Comparison of ENCODE assay signal across 9 cellular contexts in genomic region chr1:208233546-208233945, GRCh38. TPM values are rescaled to one million over a fixed set of nuclear protein-coding genes. Genes with fewer than 3 reads are reported as not detected.
DNase-seq lines count a peak whose midpoint lies in the region; ATAC-seq and TF ChIP-seq lines count a peak whose summit lies in the region.
"Had no signal": no experiment of that assay in that cellular context is flagged by ENCODE, and none has a peak within 500 bp of the region (broad histone marks: within the 10 kb centered on the region; RNA-seq: fewer than 3 reads in every experiment).

No MANE protein-coding gene starts in this region.

- peaks cover 27% of the 10 kb centered on the region for H3K9me1 ChIP-seq in IMR-90 (ENCODE audit: insufficient read depth, low read length)

- H3K4me2 ChIP-seq in IMR-90 (ENCODE audit: low read depth, low read length), result no peak overlapping the region

- H3K27me3 ChIP-seq in IMR-90 (ENCODE audit: control insufficient read depth, insufficient read depth, low read length), result no peaks in the 10 kb centered on the region
- H3K27me3 ChIP-seq in heart left ventricle, result peaks cover 0 to 4% (median 0%) of the 10 kb centered on the region in 9 donors
- H3K27me3 ChIP-seq in CD8-positive, alpha-beta T cell (ENCODE audit: insufficient read depth, low read length), result peaks cover 4% of the 10 kb centered on the region
- H3K27me3 ChIP-seq: testis had no signal

- BruUV-seq in IMR-90 (replicated peaks; lab: Mats Ljungman, UMichigan), result no TSS peak

- peak overlapping the region; percentile 57 for H2BK120ac ChIP-seq in IMR-90 (ENCODE audit: low read depth, low read length)

- in situ Hi-C loops in IMR-90 (cut with MboI; ENCODE audit: low sequenced_read_pairs), result no loop called here

- H2BK15ac ChIP-seq in IMR-90 (ENCODE audit: low read depth, low read length), result no peak overlapping the region

- CTCF ChIA-PET in IMR-90 (lab: Yijun Ruan, JAX), result interaction anchor here (1.0 to 3.1 kb wide), 2 partner anchors 18 to 211 kb away, joined by 3 to 15 read pairs; no protein-coding TSS in a partner anchor
- CTCF ChIA-PET in CD8-positive, alpha-beta T cell (lab: Charles Lee), result interaction anchor here (1.1 to 4.7 kb wide), 2 partner anchors 12 to 211 kb away, joined by 6 to 34 read pairs; partner anchors contain the start of gene PLXNA2

- peak overlapping the region; percentile 23; the same call in 1 of the 2 replicates for H2BK20ac ChIP-seq in IMR-90 (ENCODE audit: low read depth, low read length)

- H3K36me3 ChIP-seq in IMR-90 (ENCODE audit: control insufficient read depth, insufficient read depth, low read length) (no peaks in the 10 kb centered on the region), heart left ventricle (peaks cover 0 to 11% (median 3%) of the 10 kb centered on the region in 9 donors)
- no peaks in the 10 kb centered on the region for H3K36me3 ChIP-seq in CD8-positive, alpha-beta T cell (ENCODE audit: insufficient read depth, low read length)

- peaks cover 5% of the 10 kb centered on the region for H3K27me3 Mint-ChIP-seq in progenitor cell of endocrine pancreas
- H3K27me3 Mint-ChIP-seq in CD8-positive, alpha-beta T cell (ENCODE audit: low read depth), result peaks cover 39% of the 10 kb centered on the region
- peaks cover 59% of the 10 kb centered on the region for H3K27me3 Mint-ChIP-seq in activated T-cell treated with anti-CD3 and anti-CD28 coated beads, Interleukin-2, amount 50 U/mL, for 72 hours (ENCODE audit: low read depth)

- 0 out of 2 replicates have a peak overlapping the region, but pooled peaks have one; percentile 9 for H3K18ac ChIP-seq in IMR-90 (ENCODE audit: low read depth, low read length)

- TF ChIP-seq POLR2A in IMR-90 (IDR thresholded peaks at IDR 0.05; ENCODE audit: low read depth, low read length), result no peak
- TF ChIP-seq POLR2A in heart left ventricle (IDR thresholded peaks at IDR 0.05), result no peak

- no peak overlapping the region for H3K4me3 Mint-ChIP-seq in progenitor cell of endocrine pancreas (ENCODE audit: low read depth)
- no peak overlapping the region for H3K4me3 Mint-ChIP-seq in CD8-positive, alpha-beta T cell
- no peak overlapping the region for H3K4me3 Mint-ChIP-seq in activated T-cell treated with anti-CD3 and anti-CD28 coated beads, Interleukin-2, amount 50 U/mL, for 72 hours

- no peak overlapping the region for H2AK9ac ChIP-seq in IMR-90 (replicated peaks; ENCODE audit: low read depth, low read length, poor library complexity)

- 0 out of 2 replicates have a peak overlapping the region, but pooled peaks have one; percentile 42 for H3K14ac ChIP-seq in IMR-90 (replicated peaks; ENCODE audit: low read depth, low read length)

- no peak for DNase-seq in IMR-90
- DNase-seq in NCI-H774 (lab: John Stamatoyannopoulos, UW), result peak; percentile 93
- peak in 1 of 5 donors; percentile 43 for DNase-seq in heart left ventricle
- no peak for DNase-seq in progenitor cell of endocrine pancreas (ENCODE audit: low spot score, unreplicated experiment)
- no peak for DNase-seq in UCSD-AML1 (lab: John Stamatoyannopoulos, UW; ENCODE audit: unreplicated experiment)
- DNase-seq in CD8-positive, alpha-beta T cell, result no peak
- no peak for DNase-seq in activated T-cell treated with anti-CD3 and anti-CD28 coated beads, Interleukin-2, amount 50 U/mL, for 72 hours
- DNase-seq: testis had no signal

- no peaks in the 10 kb centered on the region for H3K9me3 ChIP-seq in IMR-90 (ENCODE audit: control insufficient read depth, insufficient read depth, low read length)
- H3K9me3 ChIP-seq in heart left ventricle, result no peaks in the 10 kb centered on the region
- H3K9me3 ChIP-seq in CD8-positive, alpha-beta T cell (ENCODE audit: low read length), result no peaks in the 10 kb centered on the region
- H3K9me3 ChIP-seq: testis had no signal

- H3K79me1 ChIP-seq in IMR-90 (ENCODE audit: low read depth in 1 of 2, low read length in 2 of 2), result peaks cover 0 to 56% of the 10 kb centered on the region in 2 experiments; a peak in 3 of 4 replicates

- H3K4me3 ChIP-seq in IMR-90 (ENCODE audit: insufficient read depth, low read depth, low read length) (no peak overlapping the region), heart left ventricle (no peak overlapping the region)
- H3K4me3 ChIP-seq in CD8-positive, alpha-beta T cell (ENCODE audit: low read depth, low read length), result no peak overlapping the region
- H3K4me3 ChIP-seq: testis had no signal

- H4K91ac ChIP-seq in IMR-90 (ENCODE audit: insufficient read depth, low read depth, low read length), result peak overlapping the region; percentile 17

- H3K27ac Mint-ChIP-seq in progenitor cell of endocrine pancreas, result peak overlapping the region; percentile 75
- no peak overlapping the region for H3K27ac Mint-ChIP-seq in CD8-positive, alpha-beta T cell
- H3K27ac Mint-ChIP-seq in activated T-cell treated with anti-CD3 and anti-CD28 coated beads, Interleukin-2, amount 50 U/mL, for 72 hours, result no peak overlapping the region

- H4K20me1 ChIP-seq in IMR-90 (ENCODE audit: insufficient read depth, low read length), result no peaks in the 10 kb centered on the region

- peak overlapping the region in 1 of 2 experiments; percentile 22; a peak in 1 of 4 replicates for H4K8ac ChIP-seq in IMR-90 (ENCODE audit: low read depth in 2 of 2, low read length in 2 of 2)

- no peaks in the 10 kb centered on the region for H3K9me3 Mint-ChIP-seq in progenitor cell of endocrine pancreas (ENCODE audit: low read depth)
- H3K9me3 Mint-ChIP-seq in CD8-positive, alpha-beta T cell, result no peaks in the 10 kb centered on the region
- no peaks in the 10 kb centered on the region for H3K9me3 Mint-ChIP-seq in activated T-cell treated with anti-CD3 and anti-CD28 coated beads, Interleukin-2, amount 50 U/mL, for 72 hours

- intact Hi-C loops in IMR-90 (cut with micrococcal nuclease), result no loop called here
- intact Hi-C loops in heart left ventricle (cut with DNase I), result loop anchor here in 3 of 10 donors (10.0 kb wide), 1 partner anchor 49 kb away; no protein-coding TSS in a partner anchor
- intact Hi-C loops in CD8-positive, alpha-beta T cell (cut with DNase I, micrococcal nuclease), result no loop called here

- H2AFZ ChIP-seq in IMR-90 (replicated peaks; ENCODE audit: low read length, poor library complexity), result peak overlapping the region; percentile 61

- dilution Hi-C loops in IMR-90 (cut with HindIII; ENCODE audit: low sequenced_read_pairs, unreplicated experiment), result no loop called here

- TF ChIP-seq RAD21 in IMR-90 (IDR thresholded peaks at IDR 0.05; ENCODE audit: low read length), result no peak

- H3K4me1 ChIP-seq in IMR-90 (ENCODE audit: control insufficient read depth, insufficient read depth, low read length), result peaks cover 37% of the 10 kb centered on the region
- H3K4me1 ChIP-seq in heart left ventricle, result peaks cover 6 to 98% (median 66%) of the 10 kb centered on the region in 12 donors
- peaks cover 17% of the 10 kb centered on the region for H3K4me1 ChIP-seq in CD8-positive, alpha-beta T cell (ENCODE audit: insufficient read depth, low read length)

- H2BK5ac ChIP-seq in IMR-90 (ENCODE audit: low read depth, low read length, poor library complexity, severe bottlenecking), result no peak overlapping the region

- WGBS in IMR-90 (ENCODE audit: extremely low coverage in 2 of 2, insufficient read length in 1 of 2), 2 experiments, result 57% methylated on average over 1 of the region's 5 CpGs; no CpG with 5 or more reads in 1 of the 2 experiments
- 42 to 63% (median 51%) methylated on average over 5 of the region's 5 CpGs for WGBS in heart left ventricle, 4 donors

- peak overlapping the region; percentile 52 for H3K4ac ChIP-seq in IMR-90 (ENCODE audit: low read depth, low read length)

- 0 out of 2 replicates have a peak overlapping the region, but pooled peaks have one; percentile 9 for H3K23ac ChIP-seq in IMR-90 (ENCODE audit: low read depth, low read length)

- H3K9ac ChIP-seq in IMR-90 (ENCODE audit: low read depth, low read length), result no peak overlapping the region

- H2AK5ac ChIP-seq in IMR-90 (ENCODE audit: low read depth, low read length), result peak overlapping the region; percentile 35; the same call in 1 of the 2 replicates

- ATAC-seq in IMR-90 (ENCODE audit: low read depth) (peak; percentile 9; the same call in 1 of the 2 replicates), heart left ventricle (peak; percentile 32 to 72 (median 50)), HG03025 (IDR thresholded peaks at IDR 0.05; ENCODE audit: low FRiP score, unreplicated experiment) (no peak)
- no peak for ATAC-seq in CD8-positive, alpha-beta T cell
- no peak for ATAC-seq in activated T-cell treated with anti-CD3 and anti-CD28 coated beads, Interleukin-2, amount 50 U/mL, for 72 hours (replicated peaks in 1 of 2)

- H3K27ac ChIP-seq in IMR-90 (ENCODE audit: insufficient read depth, low read length) (peak overlapping the region; percentile 2; the same call in 1 of the 2 replicates), heart left ventricle (peak overlapping the region in 7 of 12 donors; percentile 11 to 48 (median 21))
- no peak overlapping the region for H3K27ac ChIP-seq in CD8-positive, alpha-beta T cell (ENCODE audit: low read depth, low read length)
- H3K27ac ChIP-seq: testis had no signal

- POLR2A ChIA-PET in IMR-90 (lab: Charles Lee; ENCODE audit: unreplicated experiment), result no interaction called here
- POLR2A ChIA-PET in CD8-positive, alpha-beta T cell (lab: Charles Lee), result interaction anchor here (1.0 kb wide), 1 partner anchor 11 kb away, joined by 3 read pairs; the partner anchor contains the start of gene PLXNA2

- 0 out of 2 replicates have a peak overlapping the region, but pooled peaks have one; percentile 20 for H4K5ac ChIP-seq in IMR-90 (ENCODE audit: low read depth, low read length)

- no peak overlapping the region for H3K56ac ChIP-seq in IMR-90 (ENCODE audit: extremely low read depth, insufficient read depth, low read length)

- TF ChIP-seq CTCF in IMR-90 (conservative IDR thresholded peaks at IDR 0.05; ENCODE audit: low read depth, low read length) (no peak), heart left ventricle (IDR thresholded peaks at IDR 0.05) (no peak), progenitor cell of endocrine pancreas (IDR thresholded peaks at IDR 0.05; ENCODE audit: unreplicated experiment) (no peak)
- TF ChIP-seq CTCF in CD8-positive, alpha-beta T cell (IDR thresholded peaks at IDR 0.05), result no peak

- peaks cover 78% of the 10 kb centered on the region for H3K4me1 Mint-ChIP-seq in progenitor cell of endocrine pancreas (ENCODE audit: low read depth)
- peaks cover 15% of the 10 kb centered on the region for H3K4me1 Mint-ChIP-seq in CD8-positive, alpha-beta T cell (ENCODE audit: low read depth)
- peaks cover 17% of the 10 kb centered on the region for H3K4me1 Mint-ChIP-seq in activated T-cell treated with anti-CD3 and anti-CD28 coated beads, Interleukin-2, amount 50 U/mL, for 72 hours (ENCODE audit: low read depth)

- peaks cover 2% of the 10 kb centered on the region for H3K36me3 Mint-ChIP-seq in progenitor cell of endocrine pancreas (ENCODE audit: insufficient read depth)
- no peaks in the 10 kb centered on the region for H3K36me3 Mint-ChIP-seq in CD8-positive, alpha-beta T cell
- H3K36me3 Mint-ChIP-seq in activated T-cell treated with anti-CD3 and anti-CD28 coated beads, Interleukin-2, amount 50 U/mL, for 72 hours (ENCODE audit: insufficient read depth in 2 of 2), result no peaks in the 10 kb centered on the region

RNA-seq across cellular contexts. Expression of gene PLXNA2, which starts 10.6 kb away (rescaled TPM):
- total RNA-seq in IMR-90 (2012; rRNA removed) (0.56 and 0.72 TPM in 2 replicates), heart left ventricle (10 to 100 TPM; 13.3 to 28.2 (median 18.4) TPM), progenitor cell of endocrine pancreas (32.9 and 34.9 TPM in 2 replicates)
- polyA plus RNA-seq in IMR-90 (2012; rRNA removed) (1.1 and 1.2 TPM in 2 replicates), heart left ventricle (10 to 100 TPM in 1 of 2 donors, 1 to 10 TPM in 1; 9.2 to 10.5 TPM)
- 0.45 and 0.59 TPM in 2 replicates for polyA plus RNA-seq in IMR-90 (2012; cell fraction: cytosol; rRNA removed)
- polyA plus RNA-seq in IMR-90 (2012; cell fraction: nucleus; rRNA removed; ENCODE audit: low replicate concordance), result 3.2 and 3.3 TPM in 2 replicates
- 1 to 10 TPM; 1.3 to 1.9 TPM for total RNA-seq in CD8-positive, alpha-beta T cell
- under 1 TPM; 0.07 to 0.72 TPM for total RNA-seq in activated T-cell treated with anti-CD3 and anti-CD28 coated beads, Interleukin-2, amount 50 U/mL, for 72 hours

Comparison
In these comparisons a context has a peak if more than half of its experiments do, and no peak if none do; other contexts are left out.
1. ATAC-seq: peak in IMR-90 (single experiment) and heart left ventricle (4 of 4); none in HG03025 (single experiment), CD8-positive, alpha-beta T cell (single experiment) and activated T-cell treated with anti-CD3 and anti-CD28 coated beads, Interleukin-2, amount 50 U/mL, for 72 hours (0 of 2).